ENCODE assay signal across 8 cellular contexts in the genomic region with DNA sequence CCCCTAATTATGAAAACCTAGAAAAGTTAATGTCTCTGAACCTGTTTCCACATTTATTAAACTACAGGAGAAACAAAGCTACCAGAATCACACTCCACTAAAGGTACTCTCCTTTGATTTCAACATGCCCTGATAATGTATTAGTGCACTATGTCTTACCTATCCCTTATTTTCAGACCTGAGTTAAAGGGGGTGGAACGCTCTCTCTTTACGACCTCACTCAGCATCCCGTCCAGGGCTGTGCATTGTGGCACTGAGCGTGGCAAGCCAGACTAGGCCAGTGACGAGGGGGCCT. TPM values are rescaled to one million over a fixed set of nuclear protein-coding genes. Genes with fewer than 3 reads are reported as not detected.
DNase-seq lines count a peak whose midpoint lies in the region; ATAC-seq lines count a peak whose summit lies in the region.

No MANE protein-coding gene starts in this region.

- peaks cover 0 to 14% (median 8%) of the 10 kb centered on the region in 11 experiments; a peak in 19 of 22 replicates for H3K9me3 ChIP-seq in BLaER1 treated with 17β-estradiol and CSF1 and Interleukin-3, amounts not matched to agents 10 nM and 100 nM (replicated peaks in 1 of 11)
- no peaks in the 10 kb centered on the region for H3K9me3 ChIP-seq in iPS-15b (ENCODE audit: control insufficient read depth, insufficient read depth, low read length)

- H3K4me1 ChIP-seq in BLaER1 treated with 17β-estradiol and CSF1 and Interleukin-3, amounts not matched to agents 10 nM and 100 nM: peaks cover 14 to 41% (median 21%) of the 10 kb centered on the region in 10 experiments
- H3K4me1 ChIP-seq in iPS-15b (ENCODE audit: control insufficient read depth, insufficient read depth, low read length): no peaks in the 10 kb centered on the region

- H3K36me3 ChIP-seq in BLaER1 treated with 17β-estradiol and CSF1 and Interleukin-3, amounts not matched to agents 10 nM and 100 nM: peaks cover 22 to 24% (median 23%) of the 10 kb centered on the region in 11 experiments
- H3K36me3 ChIP-seq in iPS-15b (ENCODE audit: control insufficient read depth, insufficient read depth, low read length): peaks cover 18% of the 10 kb centered on the region

- peak overlapping the region; percentile 67 to 90 (median 80) for H3K4me3 ChIP-seq in BLaER1 treated with 17β-estradiol and CSF1 and Interleukin-3, amounts not matched to agents 10 nM and 100 nM
- peak overlapping the region; percentile 93 for H3K4me3 ChIP-seq in iPS-15b (ENCODE audit: low read depth, low read length)

- peak; percentile 31 for ATAC-seq in HG02678 (IDR thresholded peaks at IDR 0.05; ENCODE audit: unreplicated experiment)

- peaks cover 19% of the 10 kb centered on the region for H3K4me1 Mint-ChIP-seq in activated T-helper 2 cell treated with anti-CD3 and anti-CD28 coated beads, Interferon-gamma antibody, Interleukin-2, Interleukin-4, amounts not matched to agents 10 μg/mL and 5 μg/mL and 100 μg/mL, durations not matched to agents 14 hours and 24 hours and 36 hours (ENCODE audit: low read depth)
- peaks cover 58% of the 10 kb centered on the region for H3K4me1 Mint-ChIP-seq in stimulated activated naive CD8-positive, alpha-beta T cell treated with anti-CD3 and anti-CD28 coated beads, Interleukin-15, Interleukin-2, amounts not matched to agents 100 ng/mL and 50 ng/mL, for 24 hours (ENCODE audit: low read depth)

- peak overlapping the region; percentile 82 to 92 (median 86) for H3K9ac ChIP-seq in BLaER1 treated with 17β-estradiol and CSF1 and Interleukin-3, amounts not matched to agents 10 nM and 100 nM
- peak overlapping the region; percentile 94 for H3K9ac ChIP-seq in iPS-15b (ENCODE audit: low read depth, low read length)

- peak overlapping the region; percentile 57 to 89 (median 80) for H3K27ac ChIP-seq in BLaER1 treated with 17β-estradiol and CSF1 and Interleukin-3, amounts not matched to agents 10 nM and 100 nM

- H4K20me1 ChIP-seq in BLaER1 treated with 17β-estradiol and CSF1 and Interleukin-3, amounts not matched to agents 10 nM and 100 nM: peaks cover 0 to 17% (median 0%) of the 10 kb centered on the region in 11 experiments; a peak in 2 of 22 replicates

- no peak for DNase-seq in activated T-helper 2 cell treated with anti-CD3 and anti-CD28 coated beads, Interferon-gamma antibody, Interleukin-2, Interleukin-4, amounts not matched to agents 10 μg/mL and 5 μg/mL and 100 μg/mL, durations not matched to agents 14 hours and 24 hours and 36 hours (ENCODE audit: low spot score)
- DNase-seq in SW 1271 (lab: John Stamatoyannopoulos, UW) (no peak), inferior parietal cortex (ENCODE audit: extremely low spot score) (no peak), NCI-H226 (no peak)

- peak overlapping the region; percentile 100 for H3K27ac Mint-ChIP-seq in activated T-helper 2 cell treated with anti-CD3 and anti-CD28 coated beads, Interferon-gamma antibody, Interleukin-2, Interleukin-4, amounts not matched to agents 10 μg/mL and 5 μg/mL and 100 μg/mL, durations not matched to agents 14 hours and 24 hours and 36 hours
- peak overlapping the region; percentile 100 for H3K27ac Mint-ChIP-seq in stimulated activated naive CD8-positive, alpha-beta T cell treated with anti-CD3 and anti-CD28 coated beads, Interleukin-15, Interleukin-2, amounts not matched to agents 100 ng/mL and 50 ng/mL, for 24 hours

- peak overlapping the region; percentile 99 for H3K4me3 Mint-ChIP-seq in activated T-helper 2 cell treated with anti-CD3 and anti-CD28 coated beads, Interferon-gamma antibody, Interleukin-2, Interleukin-4, amounts not matched to agents 10 μg/mL and 5 μg/mL and 100 μg/mL, durations not matched to agents 14 hours and 24 hours and 36 hours (ENCODE audit: low read depth)
- peak overlapping the region; percentile 92 for H3K4me3 Mint-ChIP-seq in stimulated activated naive CD8-positive, alpha-beta T cell treated with anti-CD3 and anti-CD28 coated beads, Interleukin-15, Interleukin-2, amounts not matched to agents 100 ng/mL and 50 ng/mL, for 24 hours

- peak overlapping the region; percentile 78 to 97 (median 89) for H3K4me2 ChIP-seq in BLaER1 treated with 17β-estradiol and CSF1 and Interleukin-3, amounts not matched to agents 10 nM and 100 nM

- no peaks in the 10 kb centered on the region for H3K27me3 Mint-ChIP-seq in activated T-helper 2 cell treated with anti-CD3 and anti-CD28 coated beads, Interferon-gamma antibody, Interleukin-2, Interleukin-4, amounts not matched to agents 10 μg/mL and 5 μg/mL and 100 μg/mL, durations not matched to agents 14 hours and 24 hours and 36 hours (ENCODE audit: low read depth)
- H3K27me3 Mint-ChIP-seq in stimulated activated naive CD8-positive, alpha-beta T cell treated with anti-CD3 and anti-CD28 coated beads, Interleukin-15, Interleukin-2, amounts not matched to agents 100 ng/mL and 50 ng/mL, for 24 hours: no peaks in the 10 kb centered on the region

- H3K27me3 ChIP-seq in BLaER1 treated with 17β-estradiol and CSF1 and Interleukin-3, amounts not matched to agents 10 nM and 100 nM: no peaks in the 10 kb centered on the region
- no peaks in the 10 kb centered on the region for H3K27me3 ChIP-seq in iPS-15b (ENCODE audit: control insufficient read depth, insufficient read depth, low read length)

- H3K36me3 Mint-ChIP-seq in activated T-helper 2 cell treated with anti-CD3 and anti-CD28 coated beads, Interferon-gamma antibody, Interleukin-2, Interleukin-4, amounts not matched to agents 10 μg/mL and 5 μg/mL and 100 μg/mL, durations not matched to agents 14 hours and 24 hours and 36 hours (ENCODE audit: low read depth): peaks cover 28% of the 10 kb centered on the region
- peaks cover 24% of the 10 kb centered on the region for H3K36me3 Mint-ChIP-seq in stimulated activated naive CD8-positive, alpha-beta T cell treated with anti-CD3 and anti-CD28 coated beads, Interleukin-15, Interleukin-2, amounts not matched to agents 100 ng/mL and 50 ng/mL, for 24 hours (ENCODE audit: low read depth)

- intact Hi-C loops in activated T-helper 2 cell treated with anti-CD3 and anti-CD28 coated beads, Interferon-gamma antibody, Interleukin-2, Interleukin-4, amounts not matched to agents 10 μg/mL and 5 μg/mL and 100 μg/mL, durations not matched to agents 14 hours and 24 hours and 36 hours (cut with micrococcal nuclease): loop anchor here (1.0 to 5.0 kb wide), 2 partner anchors 11 to 65 kb away; a partner anchor contains a TSS

- H3K9me3 Mint-ChIP-seq in activated T-helper 2 cell treated with anti-CD3 and anti-CD28 coated beads, Interferon-gamma antibody, Interleukin-2, Interleukin-4, amounts not matched to agents 10 μg/mL and 5 μg/mL and 100 μg/mL, durations not matched to agents 14 hours and 24 hours and 36 hours: no peaks in the 10 kb centered on the region
- H3K9me3 Mint-ChIP-seq in stimulated activated naive CD8-positive, alpha-beta T cell treated with anti-CD3 and anti-CD28 coated beads, Interleukin-15, Interleukin-2, amounts not matched to agents 100 ng/mL and 50 ng/mL, for 24 hours: no peaks in the 10 kb centered on the region

RNA-seq across cellular contexts. Expression of a gene that starts 0.7 kb away (rescaled TPM):
- 48.4 and 55.3 TPM in 2 replicates for total RNA-seq in activated T-helper 2 cell treated with anti-CD3 and anti-CD28 coated beads, Interferon-gamma antibody, Interleukin-2, Interleukin-4, amounts not matched to agents 10 μg/mL and 5 μg/mL and 100 μg/mL, durations not matched to agents 14 hours and 24 hours and 36 hours

RNA-seq across cellular contexts. Expression of a gene that starts 11.3 kb away (rescaled TPM):
- total RNA-seq in activated T-helper 2 cell treated with anti-CD3 and anti-CD28 coated beads, Interferon-gamma antibody, Interleukin-2, Interleukin-4, amounts not matched to agents 10 μg/mL and 5 μg/mL and 100 μg/mL, durations not matched to agents 14 hours and 24 hours and 36 hours: 41.3 and 42.4 TPM in 2 replicates

RNA-seq across cellular contexts. Expression of a gene that starts 53.2 kb away (rescaled TPM):
- total RNA-seq in activated T-helper 2 cell treated with anti-CD3 and anti-CD28 coated beads, Interferon-gamma antibody, Interleukin-2, Interleukin-4, amounts not matched to agents 10 μg/mL and 5 μg/mL and 100 μg/mL, durations not matched to agents 14 hours and 24 hours and 36 hours: 0.59 and 1.2 TPM in 2 replicates
